Comparison of ENCODE assay signal across 8 cellular contexts in the genomic region with DNA sequence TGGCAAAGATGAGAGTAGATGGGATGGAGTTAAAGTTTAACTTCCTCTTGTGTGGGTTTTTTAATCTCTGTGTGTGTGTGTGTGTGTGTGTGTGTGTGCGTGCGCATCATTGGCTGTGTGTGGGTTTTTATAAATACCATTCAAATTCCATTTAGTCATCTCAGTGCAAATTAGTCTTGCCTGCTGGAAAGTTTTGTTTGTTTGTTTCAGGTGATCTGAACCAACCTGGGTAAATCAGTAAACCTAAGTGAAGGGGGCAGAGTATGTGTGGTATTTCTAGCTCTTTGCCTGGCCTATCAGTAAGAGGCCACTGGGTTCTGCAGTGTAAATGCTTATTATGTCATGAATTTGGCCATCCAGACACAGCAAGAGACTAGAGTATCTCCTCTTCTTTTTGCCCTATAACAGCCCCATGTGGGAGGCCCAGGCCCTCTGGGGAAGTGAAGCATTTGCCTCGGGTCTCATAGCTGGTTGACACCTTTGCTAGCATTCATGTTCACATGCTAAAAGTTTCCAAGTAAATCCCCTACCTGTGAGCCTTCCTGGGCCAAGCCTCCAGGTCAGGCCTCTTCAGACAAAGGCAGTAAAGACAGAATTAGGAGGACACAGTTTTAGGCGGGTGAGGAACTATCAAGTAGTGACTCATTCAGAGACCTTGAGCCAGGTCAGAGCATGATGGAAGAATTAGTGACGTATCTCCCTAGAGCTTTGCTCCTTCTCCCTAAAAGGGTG.
DNase-seq lines count a peak whose midpoint lies in the region; ATAC-seq lines count a peak whose summit lies in the region.

No MANE protein-coding gene starts in this region.

- DNase-seq in AG08395 (ENCODE audit: low spot score) = peak; percentile 30
- DNase-seq in Kasumi-1 (lab: John Stamatoyannopoulos, UW) = peak; percentile 35 to 42
- DNase-seq in fibroblast of peridontal ligament (ENCODE audit: extremely low read depth) = peak; percentile 60
- no peak for DNase-seq in NCI-H2081 treated with DMSO at 0.1 percent for 48 hours (lab: John Stamatoyannopoulos, UW)
- no peak for DNase-seq in NCI-H146 treated with DMSO at 0.1 percent for 48 hours (lab: John Stamatoyannopoulos, UW; ENCODE audit: unreplicated experiment)
- DNase-seq in RPMI8226 = no peak
- no peak for DNase-seq in activated T-cell treated with anti-CD3 and anti-CD28 coated beads, Interleukin-2, amount 50 U/mL, for 1 hour

- peak; percentile 77 for ATAC-seq in GM19395 (IDR thresholded peaks at IDR 0.05; ENCODE audit: unreplicated experiment)

Comparison
In these comparisons a context has a peak if more than half of its experiments do, and no peak if none do; other contexts are left out.
1. DNase-seq: peak in AG08395 (single experiment), Kasumi-1 (2 of 2) and fibroblast of peridontal ligament (single experiment); none in NCI-H2081 treated with DMSO at 0.1 percent for 48 hours (single experiment), NCI-H146 treated with DMSO at 0.1 percent for 48 hours (single experiment), RPMI8226 (single experiment) and activated T-cell treated with anti-CD3 and anti-CD28 coated beads, Interleukin-2, amount 50 U/mL, for 1 hour (single experiment).